20 cellular contexts compared by ENCODE assay signal in the genomic region with DNA sequence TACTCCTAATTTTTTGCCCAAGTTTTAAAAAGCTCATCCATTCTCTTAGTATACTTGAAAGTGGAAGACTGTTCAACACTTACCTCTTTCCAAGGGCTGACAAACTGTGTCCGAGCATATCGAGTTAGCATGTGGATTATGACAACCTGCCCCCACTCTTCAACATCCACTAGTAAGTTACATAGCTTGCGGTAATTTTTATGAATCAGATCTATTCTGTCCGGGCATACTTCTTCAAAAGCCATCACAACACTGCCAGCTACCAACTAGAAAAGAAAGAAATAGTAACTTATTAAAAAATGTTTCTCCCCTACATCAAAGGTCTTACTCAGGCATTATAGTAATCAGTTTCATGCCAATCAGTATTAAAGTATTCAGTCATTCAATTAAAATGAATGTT.
DNase-seq lines count a peak whose midpoint lies in the region; ATAC-seq, FAIRE-seq and TF ChIP-seq lines count a peak whose summit lies in the region.
"Had no signal": no experiment of that assay in that cellular context is flagged by ENCODE, and none has a peak within 500 bp of the region (broad histone marks: within the 10 kb centered on the region; RNA-seq: fewer than 3 reads in every experiment).

No MANE protein-coding gene starts in this region.

- H3K4me1 Mint-ChIP-seq in nephron progenitor cell (no peaks in the 10 kb centered on the region), T-cell (no peaks in the 10 kb centered on the region)
- H3K4me1 Mint-ChIP-seq in activated T-cell treated with anti-CD3 and anti-CD28 coated beads, Interleukin-2, amount 50 U/mL, for 72 hours (ENCODE audit: low read depth), result no peaks in the 10 kb centered on the region
- H3K4me1 Mint-ChIP-seq: CD14-positive monocyte had no signal

- in situ Hi-C loops in ACHN (cut with HindIII; ENCODE audit: low pct_ligation_motif_present, low pct_unique_long_range_greater_than_20kb, low sequenced_read_pairs), result no loop called here

- H3K4me3 Mint-ChIP-seq in nephron progenitor cell, result no peak overlapping the region
- H3K4me3 Mint-ChIP-seq in activated T-cell treated with anti-CD3 and anti-CD28 coated beads, Interleukin-2, amount 50 U/mL, for 72 hours, result no peak overlapping the region
- no peak overlapping the region for H3K4me3 Mint-ChIP-seq in T-cell
- H3K4me3 Mint-ChIP-seq: CD14-positive monocyte; CD4-positive, alpha-beta memory T cell; GM23338; HFFc6 had no signal

- H3K36me3 Mint-ChIP-seq in nephron progenitor cell (ENCODE audit: low read depth) (peaks cover 31% of the 10 kb centered on the region), T-cell (peaks cover 35% of the 10 kb centered on the region)
- peaks cover under 1 to 9% of the 10 kb centered on the region in 2 donors for H3K36me3 Mint-ChIP-seq in activated T-cell treated with anti-CD3 and anti-CD28 coated beads, Interleukin-2, amount 50 U/mL, for 72 hours (ENCODE audit: insufficient read depth in 2 of 2)

- CTCF ChIA-PET in T-cell (lab: Charles Lee), result no interaction called here

- FAIRE-seq in GM19239 (lab: Jason Lieb, UNC), result peak; percentile 23
- FAIRE-seq: GM12891, H54, HTR-8/SVneo, K562 had no signal

- no peaks in the 10 kb centered on the region for H3K27me3 Mint-ChIP-seq in nephron progenitor cell (ENCODE audit: low read depth, poor library complexity)
- H3K27me3 Mint-ChIP-seq in activated T-cell treated with anti-CD3 and anti-CD28 coated beads, Interleukin-2, amount 50 U/mL, for 72 hours (ENCODE audit: low read depth), result no peaks in the 10 kb centered on the region
- no peaks in the 10 kb centered on the region for H3K27me3 Mint-ChIP-seq in T-cell
- H3K27me3 Mint-ChIP-seq: CD4-positive, alpha-beta memory T cell had no signal

- DNase-seq in ACHN (peak; percentile 89), GM19239 (ENCODE audit: insufficient read length, low spot score) (no peak), kidney glomerular epithelial cell (lab: John Stamatoyannopoulos, UW) (peak; percentile 18), nephron progenitor cell (no peak), globus pallidus (ENCODE audit: low spot score) (no peak), T-cell (no peak)
- DNase-seq in activated T-cell treated with anti-CD3 and anti-CD28 coated beads, Interleukin-2, amount 50 U/mL, for 72 hours, result no peak
- DNase-seq: AML-193; CD4-positive, alpha-beta memory T cell; DMS 273 treated with DMSO at 0.1 percent for 48 hours; DMS53; HFFc6; IMR-90 had no signal

- no peak for ATAC-seq in activated T-cell treated with anti-CD3 and anti-CD28 coated beads, Interleukin-2, amount 50 U/mL, for 72 hours (replicated peaks in 1 of 2)
- ATAC-seq in T-cell (replicated peaks in 1 of 4), result no peak
- ATAC-seq: GM23338, HCT116, K562 had no signal

- POLR2A ChIA-PET in T-cell (lab: Charles Lee), result interaction anchor here (0.5 to 1.0 kb wide), 2 partner anchors 273 to 1756 kb away, joined by 3 read pairs; no protein-coding TSS in a partner anchor

- no peak for TF ChIP-seq CTCF in nephron progenitor cell (IDR thresholded peaks at IDR 0.05)

- H3K9me3 Mint-ChIP-seq in nephron progenitor cell (peaks cover 9% of the 10 kb centered on the region), T-cell (no peaks in the 10 kb centered on the region)
- H3K9me3 Mint-ChIP-seq in activated T-cell treated with anti-CD3 and anti-CD28 coated beads, Interleukin-2, amount 50 U/mL, for 72 hours, result no peaks in the 10 kb centered on the region
- H3K9me3 Mint-ChIP-seq: GM23338, HFFc6 had no signal

- H3K27ac Mint-ChIP-seq in nephron progenitor cell (peak overlapping the region; percentile 29), T-cell (no peak overlapping the region)
- no peak overlapping the region for H3K27ac Mint-ChIP-seq in activated T-cell treated with anti-CD3 and anti-CD28 coated beads, Interleukin-2, amount 50 U/mL, for 72 hours
- H3K27ac Mint-ChIP-seq: CD14-positive monocyte; CD4-positive, alpha-beta memory T cell; GM23338; HFFc6 had no signal

Comparison
In these comparisons a context has a peak if more than half of its experiments do, and no peak if none do; other contexts are left out.
1. DNase-seq: peak in ACHN (single experiment) and kidney glomerular epithelial cell (single experiment); none in GM19239 (single experiment), nephron progenitor cell (single experiment), activated T-cell treated with anti-CD3 and anti-CD28 coated beads, Interleukin-2, amount 50 U/mL, for 72 hours (0 of 2), globus pallidus (single experiment) and T-cell (0 of 34).